15 cellular contexts compared by ENCODE assay signal in the genomic region with DNA sequence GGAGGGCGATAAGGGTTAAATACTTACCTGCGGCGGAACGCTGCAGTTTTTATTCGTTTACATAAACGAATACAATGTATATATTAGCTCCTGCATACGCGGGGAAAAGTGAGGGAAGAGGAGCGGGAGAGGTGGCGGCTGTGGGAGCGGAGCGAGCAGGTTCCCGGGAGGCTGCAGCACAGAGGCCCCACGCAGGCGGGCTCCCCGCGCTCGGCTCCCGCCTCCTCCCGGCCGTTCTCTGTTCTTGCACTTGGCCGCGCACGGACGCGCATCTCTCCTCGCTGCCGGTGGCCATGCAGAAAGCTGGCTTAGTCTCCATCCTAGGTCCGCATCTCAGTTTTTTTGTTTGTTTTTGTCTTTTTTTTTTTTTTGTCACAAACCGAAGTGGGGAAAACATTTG.
DNase-seq lines count a peak whose midpoint lies in the region; ATAC-seq, FAIRE-seq and TF ChIP-seq lines count a peak whose summit lies in the region.
"Had no signal": no experiment of that assay in that cellular context is flagged by ENCODE, and none has a peak within 500 bp of the region (broad histone marks: within the 10 kb centered on the region; RNA-seq: fewer than 3 reads in every experiment).

No MANE protein-coding gene starts in this region.

- no peak overlapping the region for H3K4me3 ChIP-seq in K562
- H3K4me3 ChIP-seq in suprapubic skin: no peak overlapping the region
- H3K4me3 ChIP-seq: BLaER1 treated with 17β-estradiol and CSF1 and Interleukin-3, amounts not matched to agents 10 nM and 100 nM; HAP-1 had no signal

- DNase-seq in T47D (ENCODE audit: low read depth in 1 of 2, low spot score in 1 of 2) (peak; percentile 13 to 63), MCF 10A (ENCODE audit: unreplicated experiment) (no peak), K562 (ENCODE audit: extremely low read depth in 1 of 4, low spot score in 3 of 4) (no peak), osteocyte (ENCODE audit: extremely low spot score, unreplicated experiment) (no peak), suprapubic skin (ENCODE audit: low spot score in 2 of 2) (no peak)
- DNase-seq: 8988T; Calu3; CD8-positive, alpha-beta T cell; GDM1 had no signal

- 29% methylated on average over 29 of the region's 30 CpGs for WGBS in K562 (ENCODE audit: insufficient coverage, low coverage, missing lambda C conversion rate)
- 96% methylated on average over 30 of the region's 30 CpGs for WGBS in suprapubic skin

- H3K27me3 Mint-ChIP-seq in MCF 10A (ENCODE audit: insufficient read depth, unreplicated experiment) (no peaks in the 10 kb centered on the region), osteocyte (ENCODE audit: unreplicated experiment) (no peaks in the 10 kb centered on the region)
- H3K27me3 Mint-ChIP-seq: B cell had no signal

- H3K9me1 ChIP-seq in K562 (ENCODE audit: control insufficient read depth, insufficient read depth, low read length): no peaks in the 10 kb centered on the region

- peak; percentile 49; the same call in 2 of the 3 replicates for ATAC-seq in K562
- no peak for ATAC-seq in GM18498 (IDR thresholded peaks at IDR 0.05; ENCODE audit: unreplicated experiment)
- ATAC-seq in HG02678 (IDR thresholded peaks at IDR 0.05; ENCODE audit: unreplicated experiment): no peak
- ATAC-seq: CD8-positive, alpha-beta T cell had no signal

- H3K4me1 ChIP-seq in K562 (replicated peaks in 1 of 2; ENCODE audit: control insufficient read depth in 2 of 2, insufficient read depth in 2 of 2, low read length in 2 of 2): no peaks in the 10 kb centered on the region
- H3K4me1 ChIP-seq in suprapubic skin: no peaks in the 10 kb centered on the region

- FAIRE-seq in K562 (lab: Jason Lieb, UNC): no peak

- H3K36me3 ChIP-seq in K562 (ENCODE audit: control insufficient read depth, insufficient read depth, low read length) (no peaks in the 10 kb centered on the region), suprapubic skin (no peaks in the 10 kb centered on the region)
- H3K36me3 ChIP-seq: BLaER1 treated with 17β-estradiol and CSF1 and Interleukin-3, amounts not matched to agents 10 nM and 100 nM; HAP-1 had no signal

- H4K20me1 ChIP-seq in K562 (replicated peaks; ENCODE audit: control insufficient read depth, insufficient read depth, low read length): no peaks in the 10 kb centered on the region
- H4K20me1 ChIP-seq: BLaER1 treated with 17β-estradiol and CSF1 and Interleukin-3, amounts not matched to agents 10 nM and 100 nM had no signal

- no peak overlapping the region for H3K27ac Mint-ChIP-seq in MCF 10A (ENCODE audit: low read depth, unreplicated experiment)
- H3K27ac Mint-ChIP-seq in osteocyte (ENCODE audit: unreplicated experiment): peak overlapping the region; percentile 76
- H3K27ac Mint-ChIP-seq: B cell; CD8-positive, alpha-beta T cell had no signal

- H2AFZ ChIP-seq in K562 (ENCODE audit: low read depth, low read length): no peak overlapping the region

- no peak for TF ChIP-seq EP300 in K562 (IDR thresholded peaks at IDR 0.05; ENCODE audit: low read length)
- TF ChIP-seq EP300 in suprapubic skin (IDR thresholded peaks at IDR 0.05): no peak

- CTCF ChIA-PET in MCF 10A (lab: Yijun Ruan, JAX): interaction anchor here (0.7 kb wide), 1 partner anchor 722 kb away, joined by 4 read pairs; no protein-coding TSS in a partner anchor
- CTCF ChIA-PET in K562 (lab: Yijun Ruan, JAX; ENCODE audit: low intra/inter-chr PET ratio): no interaction called here

- H3K4me1 Mint-ChIP-seq in MCF 10A (ENCODE audit: insufficient read depth, unreplicated experiment) (peaks cover 6% of the 10 kb centered on the region), osteocyte (ENCODE audit: unreplicated experiment) (peaks cover 18% of the 10 kb centered on the region)
- H3K4me1 Mint-ChIP-seq: B cell had no signal

- H3K36me3 Mint-ChIP-seq in MCF 10A (ENCODE audit: insufficient read depth, unreplicated experiment) (peaks cover 4% of the 10 kb centered on the region), osteocyte (ENCODE audit: unreplicated experiment) (no peaks in the 10 kb centered on the region)
- H3K36me3 Mint-ChIP-seq: CD8-positive, alpha-beta T cell had no signal

- in situ Hi-C loops in T47D (cut with HindIII; ENCODE audit: low pct_unique_long_range_greater_than_20kb, low sequenced_read_pairs) (no loop called here), K562 (cut with MboI) (no loop called here)

- no peak overlapping the region for H3K4me3 Mint-ChIP-seq in MCF 10A (ENCODE audit: unreplicated experiment)
- no peak overlapping the region for H3K4me3 Mint-ChIP-seq in osteocyte (ENCODE audit: unreplicated experiment)
- H3K4me3 Mint-ChIP-seq: B cell; CD8-positive, alpha-beta T cell had no signal

- TF ChIP-seq RAD21 in K562 (CRISPR knock-in tag; conservative IDR thresholded peaks at IDR 0.05 in 1 of 2, IDR thresholded peaks at IDR 0.05 in 1 of 2): no peak

- H3K9me3 Mint-ChIP-seq in MCF 10A (ENCODE audit: unreplicated experiment): no peaks in the 10 kb centered on the region
- H3K9me3 Mint-ChIP-seq in osteocyte (ENCODE audit: unreplicated experiment): peaks cover 3% of the 10 kb centered on the region

- H3K4me2 ChIP-seq in K562 (ENCODE audit: insufficient read depth, low read length): no peak overlapping the region

- intact Hi-C loops in MCF 10A (cut with micrococcal nuclease): no loop called here
- intact Hi-C loops in K562 (cut with micrococcal nuclease): loop anchor here (10.0 kb wide), 1 partner anchor 339 kb away; a partner anchor contains a TSS

- BruUV-seq in MCF 10A (replicated peaks; lab: Mats Ljungman, UMichigan) (no TSS peak), K562 (replicated peaks; lab: Mats Ljungman, UMichigan) (no TSS peak)

- H3K27ac ChIP-seq in K562 (ENCODE audit: extremely low read depth, low read depth, low read length) (no peak overlapping the region), suprapubic skin (no peak overlapping the region)
- H3K27ac ChIP-seq: BLaER1 treated with 17β-estradiol and CSF1 and Interleukin-3, amounts not matched to agents 10 nM and 100 nM; HL-60 had no signal

- TF ChIP-seq CTCF in MCF 10A (IDR thresholded peaks at IDR 0.05; ENCODE audit: unreplicated experiment): no peak
- no peak for TF ChIP-seq CTCF in K562 (IDR thresholded peaks at IDR 0.05 in 2 of 3, conservative IDR thresholded peaks at IDR 0.05 in 1 of 3; ENCODE audit: insufficient read depth in 2 of 3, low read depth in 1 of 3, low read length in 3 of 3)
- no peak for TF ChIP-seq CTCF in osteocyte (IDR thresholded peaks at IDR 0.05)
- no peak for TF ChIP-seq CTCF in suprapubic skin (IDR thresholded peaks at IDR 0.05)

- TF ChIP-seq POLR2A in K562 (conservative IDR thresholded peaks at IDR 0.05): no peak
- no peak for TF ChIP-seq POLR2A in suprapubic skin (IDR thresholded peaks at IDR 0.05)

- POLR2A ChIA-PET in MCF 10A (lab: Yijun Ruan, JAX) (no interaction called here), K562 (lab: Yijun Ruan, JAX) (no interaction called here)

- peaks cover 13 to 39% of the 10 kb centered on the region in 2 experiments; a peak in 4 of 5 replicates for H3K27me3 ChIP-seq in K562 (ENCODE audit: control insufficient read depth in 2 of 2, insufficient read depth in 2 of 2, low read length in 2 of 2)
- no peaks in the 10 kb centered on the region for H3K27me3 ChIP-seq in suprapubic skin
- H3K27me3 ChIP-seq: BLaER1 treated with 17β-estradiol and CSF1 and Interleukin-3, amounts not matched to agents 10 nM and 100 nM had no signal

- no peaks in the 10 kb centered on the region for H3K79me2 ChIP-seq in K562 (ENCODE audit: control insufficient read depth, insufficient read depth, low read length)

- no peak overlapping the region for H3K9ac ChIP-seq in K562 (ENCODE audit: insufficient read depth in 1 of 2, low read depth in 2 of 2, low read length in 2 of 2)
- H3K9ac ChIP-seq: BLaER1 treated with 17β-estradiol and CSF1 and Interleukin-3, amounts not matched to agents 10 nM and 100 nM had no signal

- no peaks in the 10 kb centered on the region for H3K9me3 ChIP-seq in K562 (replicated peaks; ENCODE audit: control insufficient read depth, insufficient read depth, low read depth, low read length)
- H3K9me3 ChIP-seq in suprapubic skin: no peaks in the 10 kb centered on the region
- H3K9me3 ChIP-seq: HAP-1 had no signal

TF ChIP-seq in K562, 482 proteins besides CTCF, POLR2A, EP300 and RAD21:
- TF ChIP-seq, protein P1, sequence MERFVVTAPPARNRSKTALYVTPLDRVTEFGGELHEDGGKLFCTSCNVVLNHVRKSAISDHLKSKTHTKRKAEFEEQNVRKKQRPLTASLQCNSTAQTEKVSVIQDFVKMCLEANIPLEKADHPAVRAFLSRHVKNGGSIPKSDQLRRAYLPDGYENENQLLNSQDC (CRISPR knock-in tag; IDR thresholded peaks at IDR 0.05): no peak
- TF ChIP-seq, protein P2, sequence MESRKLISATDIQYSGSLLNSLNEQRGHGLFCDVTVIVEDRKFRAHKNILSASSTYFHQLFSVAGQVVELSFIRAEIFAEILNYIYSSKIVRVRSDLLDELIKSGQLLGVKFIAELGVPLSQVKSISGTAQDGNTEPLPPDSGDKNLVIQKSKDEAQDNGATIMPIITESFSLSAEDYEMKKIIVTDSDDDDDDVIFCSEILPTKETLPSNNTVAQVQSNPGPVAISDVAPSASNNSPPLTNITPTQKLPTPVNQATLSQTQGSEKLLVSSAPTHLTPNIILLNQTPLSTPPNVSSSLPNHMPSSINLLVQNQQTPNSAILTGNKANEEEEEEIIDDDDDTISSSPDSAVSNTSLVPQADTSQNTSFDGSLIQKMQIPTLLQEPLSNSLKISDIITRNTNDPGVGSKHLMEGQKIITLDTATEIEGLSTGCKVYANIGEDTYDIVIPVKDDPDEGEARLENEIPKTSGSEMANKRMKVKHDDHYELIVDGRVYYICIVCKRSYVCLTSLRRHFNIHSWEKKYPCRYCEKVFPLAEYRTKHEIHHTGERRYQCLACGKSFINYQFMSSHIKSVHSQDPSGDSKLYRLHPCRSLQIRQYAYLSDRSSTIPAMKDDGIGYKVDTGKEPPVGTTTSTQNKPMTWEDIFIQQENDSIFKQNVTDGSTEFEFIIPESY (CRISPR knock-in tag; IDR thresholded peaks at IDR 0.05): peak; percentile 83

Comparison
In these comparisons a context has a peak if more than half of its experiments do, and no peak if none do; other contexts are left out.
1. DNase-seq: peak in T47D (2 of 2); none in MCF 10A (single experiment), K562 (0 of 4), osteocyte (single experiment) and suprapubic skin (0 of 2).